8 cellular contexts compared by ENCODE assay signal in the genomic region with DNA sequence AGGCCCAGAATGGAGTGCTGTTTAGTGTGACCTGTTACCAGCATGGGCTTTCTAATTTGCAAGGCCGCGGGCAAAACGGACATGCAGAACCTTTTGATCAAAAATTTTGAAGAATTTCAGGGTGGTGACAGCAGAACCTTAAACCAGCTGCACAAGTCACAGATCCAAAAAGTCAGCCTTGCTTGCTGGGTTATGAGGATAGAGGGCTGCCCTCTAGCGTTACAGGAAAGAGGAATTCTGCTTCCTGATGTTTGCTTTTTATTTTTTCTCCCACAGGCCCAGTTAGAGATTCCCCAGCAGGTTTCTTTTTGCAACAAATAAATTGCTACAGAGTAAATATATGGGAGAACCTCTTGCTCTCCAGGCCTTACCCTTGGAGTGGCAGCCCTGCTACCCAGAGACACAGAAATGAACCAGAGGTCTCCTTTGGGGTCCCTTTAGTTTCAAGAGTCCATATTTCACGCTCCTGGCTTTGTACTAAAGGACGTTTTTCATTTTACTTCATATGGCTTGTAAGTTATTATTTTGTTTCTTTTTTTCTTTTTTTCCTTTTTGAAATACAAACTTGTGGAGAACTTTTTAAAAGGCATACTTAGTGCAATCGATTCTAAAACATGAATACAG. TPM values are rescaled to one million over a fixed set of nuclear protein-coding genes. Genes with fewer than 3 reads are reported as not detected.
A peak's percentile ranks its signal among the peaks of the same experiment; 100 is the strongest.
DNase-seq lines count a peak whose midpoint lies in the region; ATAC-seq, FAIRE-seq and TF ChIP-seq lines count a peak whose summit lies in the region.

No MANE protein-coding gene starts in this region.

- H3K27me3 ChIP-seq in muscle layer of colon (ENCODE audit: control insufficient read depth in 1 of 2, insufficient read depth in 2 of 2, low read length in 2 of 2) (peaks cover 0 to 6% of the 10 kb centered on the region in 2 donors), suprapubic skin (peaks cover 9% of the 10 kb centered on the region)

- FAIRE-seq in RCC 7860 (lab: Jason Lieb, UNC) = no peak

- no peaks in the 10 kb centered on the region for H3K4me1 ChIP-seq in muscle layer of colon (ENCODE audit: insufficient read depth, low read length)
- peaks cover 12% of the 10 kb centered on the region for H3K4me1 ChIP-seq in suprapubic skin

- H3K9me3 ChIP-seq in muscle layer of colon (ENCODE audit: low read length) = no peaks in the 10 kb centered on the region
- H3K9me3 ChIP-seq in suprapubic skin = no peaks in the 10 kb centered on the region

- H3K36me3 ChIP-seq in muscle layer of colon (ENCODE audit: insufficient read depth, low read length) (no peaks in the 10 kb centered on the region), suprapubic skin (no peaks in the 10 kb centered on the region)

- no peak for ATAC-seq in GM19351 (IDR thresholded peaks at IDR 0.05; ENCODE audit: unreplicated experiment)

- no peak overlapping the region for H3K9ac ChIP-seq in muscle layer of colon (ENCODE audit: low read length)

- H3K4me3 ChIP-seq in cardiac fibroblast (replicated peaks in 1 of 2; ENCODE audit: low read depth in 2 of 2, low read length in 2 of 2) (no peak overlapping the region), muscle layer of colon (ENCODE audit: low read depth in 1 of 2, low read length in 2 of 2) (no peak overlapping the region), suprapubic skin (no peak overlapping the region)

- no peak for TF ChIP-seq POLR2A in suprapubic skin (IDR thresholded peaks at IDR 0.05)

- peak overlapping the region; percentile 20 for H3K27ac ChIP-seq in muscle layer of colon (ENCODE audit: low read depth, low read length)
- H3K27ac ChIP-seq in suprapubic skin = no peak overlapping the region

- no peak for TF ChIP-seq EP300 in suprapubic skin (IDR thresholded peaks at IDR 0.05)

- DNase-seq in GM03348 (ENCODE audit: low spot score) = peak; percentile 74
- peak; percentile 78 for DNase-seq in NCI-H2107 (lab: John Stamatoyannopoulos, UW)
- peak; percentile 7 to 11 for DNase-seq in cardiac fibroblast (ENCODE audit: low read depth in 2 of 2)
- no peak for DNase-seq in suprapubic skin (ENCODE audit: low spot score in 2 of 2)
- no peak for DNase-seq in RCC 7860 (ENCODE audit: low spot score)
- no peak for DNase-seq in HK-2 (ENCODE audit: unreplicated experiment)

- peak; percentile 34 for TF ChIP-seq CTCF in cardiac fibroblast (IDR thresholded peaks at IDR 0.05; ENCODE audit: low read depth, low read length)
- TF ChIP-seq CTCF in suprapubic skin (IDR thresholded peaks at IDR 0.05) = peak in 1 of 2 donors; percentile 51

- WGBS in suprapubic skin = 37% methylated on average over 7 of the region's 7 CpGs

RNA-seq across cellular contexts. Expression of gene ADCY2, which starts 3.4 kb away (rescaled TPM):
- 10 to 100 TPM in 3 of 4 donors, 1 to 10 TPM in 1; 2.6 to 24.8 (median 10.9) TPM for total RNA-seq in suprapubic skin

Comparison
In these comparisons a context has a peak if more than half of its experiments do, and no peak if none do; other contexts are left out.
1. DNase-seq: peak in GM03348 (single experiment), NCI-H2107 (single experiment) and cardiac fibroblast (2 of 2); none in suprapubic skin (0 of 2), RCC 7860 (single experiment) and HK-2 (single experiment).